ENCODE assay signal across 8 cellular contexts in genomic region chr9:104927912-104928740, GRCh38. TPM values are rescaled to one million over a fixed set of nuclear protein-coding genes. Genes with fewer than 3 reads are reported as not detected.
A peak's percentile ranks its signal among the peaks of the same experiment; 100 is the strongest.
DNase-seq lines count a peak whose midpoint lies in the region; TF ChIP-seq lines count a peak whose summit lies in the region.

Gene ABCA1, minus strand, starts transcription at chr9:104928155. Its CDS starts 24,476 bp downstream, at chr9:104903679.

- peak in 1 of 2 donors; percentile 75 for TF ChIP-seq POLR2A in lower leg skin (IDR thresholded peaks at IDR 0.05)

- H3K27ac ChIP-seq in ectodermal cell (ENCODE audit: insufficient read depth, low read depth, low read length, poor library complexity, severe bottlenecking) = peak within 1 kb of the TSS; percentile 69

- WGBS in ectodermal cell, 2 experiments = 0 to 1% methylated on average over 52 to 53 of the region's 53 CpGs
- 3 to 4% methylated on average over 48 to 52 of the region's 53 CpGs for WGBS in lower leg skin, 2 donors

- TF ChIP-seq CTCF in HFFc6 (IDR thresholded peaks at IDR 0.05) (no peak), lower leg skin (IDR thresholded peaks at IDR 0.05) (no peak)

- no peaks in the 10 kb centered on the region for H3K4me1 ChIP-seq in ectodermal cell (ENCODE audit: control insufficient read depth, insufficient read depth, low read length)

- no peaks in the 10 kb centered on the region for H3K9me3 Mint-ChIP-seq in HFFc6

- no peaks in the 10 kb centered on the region for H3K36me3 Mint-ChIP-seq in HFFc6 (ENCODE audit: low read depth)

- H3K4me3 ChIP-seq in ectodermal cell (ENCODE audit: insufficient read depth, low read depth, low read length) (peak within 1 kb of the TSS; percentile 83), lower leg skin (ENCODE audit: low read depth, poor library complexity, severe bottlenecking) (peak within 1 kb of the TSS; percentile 95)

- H3K36me3 ChIP-seq in ectodermal cell (ENCODE audit: control insufficient read depth, insufficient read depth, low read length) = no peaks in the 10 kb centered on the region

- intact Hi-C loops in lower leg skin (cut with DNase I; ENCODE audit: low total_unique reads) = loop anchor here (5.0 kb wide), 1 partner anchor 229 kb away; no protein-coding TSS in a partner anchor

- DNase-seq in D341Med (ENCODE audit: low spot score) (peak; percentile 65), HFFc6 (peak; percentile 50), NCI-H69 (lab: John Stamatoyannopoulos, UW) (peak; percentile 90), lower leg skin (ENCODE audit: low spot score in 2 of 2) (peak; percentile 96 to 99), RKO (ENCODE audit: low spot score) (no peak)
- DNase-seq in activated CD8-positive, alpha-beta memory T cell treated with anti-CD3 and anti-CD28 coated beads for 1 hour (ENCODE audit: extremely low read depth in 1 of 2, low read depth in 1 of 2) = peak; percentile 33 to 40
- peak; percentile 70 for DNase-seq in stimulated activated CD4-positive, alpha-beta T cell treated with anti-CD3 and anti-CD28 coated beads, Interleukin-4, amount 100 ng/mL, for 24 hours

- peak within 1 kb of the TSS; percentile 93 for H3K4me3 Mint-ChIP-seq in HFFc6

- H3K27me3 ChIP-seq in ectodermal cell (ENCODE audit: control insufficient read depth, insufficient read depth, low read length, poor library complexity, severe bottlenecking) = no peaks in the 10 kb centered on the region

- no peaks in the 10 kb centered on the region for H3K9me3 ChIP-seq in ectodermal cell (ENCODE audit: control insufficient read depth, low read length)

- peak within 1 kb of the TSS; percentile 73 for H3K27ac Mint-ChIP-seq in HFFc6

- peaks cover 25% of the 10 kb centered on the region for H3K4me1 Mint-ChIP-seq in HFFc6 (ENCODE audit: low read depth)

- H3K27me3 Mint-ChIP-seq in HFFc6 (ENCODE audit: insufficient read depth) = peaks cover 4% of the 10 kb centered on the region; the same call in 1 of the 2 replicates

RNA-seq across cellular contexts. Expression of gene ABCA1, which starts in this region (rescaled TPM):
- total RNA-seq in HFFc6 (2021; fragmentation: NEBNext Ultra II Directional; extraction: Animal tissue kit (Norgen Biotek cat#: 25700)) = 10 to 100 TPM in 2 of 6 experiments, 1 to 10 TPM in 4; 9.1 to 16.5 (median 9.4) TPM
- polyA plus RNA-seq in ectodermal cell (2013, experiment 1 of 4) = 7.8 TPM
- polyA plus RNA-seq in ectodermal cell (2013, experiment 2 of 4) = 14.2 TPM
- polyA plus RNA-seq in ectodermal cell (2013, experiment 3 of 4) = 8.0 TPM
- 11.2 TPM for polyA plus RNA-seq in ectodermal cell (2013, experiment 4 of 4)
- total RNA-seq in lower leg skin = 10 to 100 TPM; 35.6 to 60.7 (median 39.8) TPM
